Comparison of ENCODE assay signal across 1 cellular context in genomic region chr2:201780674-201781582, GRCh38.
TF ChIP-seq lines count a peak whose summit lies in the region.

TSS of gene ALS2 (minus strand) at chr2:201780933. CDS start at chr2:201768885, 12,048 bp downstream.

TF ChIP-seq in HEK293, 187 proteins besides CTCF, POLR2A, EP300 and RAD21 (continued from another document and continues in another):
- TF ChIP-seq, protein P1, sequence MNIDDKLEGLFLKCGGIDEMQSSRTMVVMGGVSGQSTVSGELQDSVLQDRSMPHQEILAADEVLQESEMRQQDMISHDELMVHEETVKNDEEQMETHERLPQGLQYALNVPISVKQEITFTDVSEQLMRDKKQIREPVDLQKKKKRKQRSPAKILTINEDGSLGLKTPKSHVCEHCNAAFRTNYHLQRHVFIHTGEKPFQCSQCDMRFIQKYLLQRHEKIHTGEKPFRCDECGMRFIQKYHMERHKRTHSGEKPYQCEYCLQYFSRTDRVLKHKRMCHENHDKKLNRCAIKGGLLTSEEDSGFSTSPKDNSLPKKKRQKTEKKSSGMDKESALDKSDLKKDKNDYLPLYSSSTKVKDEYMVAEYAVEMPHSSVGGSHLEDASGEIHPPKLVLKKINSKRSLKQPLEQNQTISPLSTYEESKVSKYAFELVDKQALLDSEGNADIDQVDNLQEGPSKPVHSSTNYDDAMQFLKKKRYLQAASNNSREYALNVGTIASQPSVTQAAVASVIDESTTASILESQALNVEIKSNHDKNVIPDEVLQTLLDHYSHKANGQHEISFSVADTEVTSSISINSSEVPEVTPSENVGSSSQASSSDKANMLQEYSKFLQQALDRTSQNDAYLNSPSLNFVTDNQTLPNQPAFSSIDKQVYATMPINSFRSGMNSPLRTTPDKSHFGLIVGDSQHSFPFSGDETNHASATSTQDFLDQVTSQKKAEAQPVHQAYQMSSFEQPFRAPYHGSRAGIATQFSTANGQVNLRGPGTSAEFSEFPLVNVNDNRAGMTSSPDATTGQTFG (tag by site-specific recombination; IDR thresholded peaks at IDR 0.05; ENCODE audit: borderline replicate concordance), result no peak
- no peak for TF ChIP-seq GLI4 (tag by site-specific recombination; IDR thresholded peaks at IDR 0.05)
- TF ChIP-seq MYNN (tag by site-specific recombination; IDR thresholded peaks at IDR 0.05; ENCODE audit: borderline replicate concordance), result no peak
- TF ChIP-seq, protein P2, sequence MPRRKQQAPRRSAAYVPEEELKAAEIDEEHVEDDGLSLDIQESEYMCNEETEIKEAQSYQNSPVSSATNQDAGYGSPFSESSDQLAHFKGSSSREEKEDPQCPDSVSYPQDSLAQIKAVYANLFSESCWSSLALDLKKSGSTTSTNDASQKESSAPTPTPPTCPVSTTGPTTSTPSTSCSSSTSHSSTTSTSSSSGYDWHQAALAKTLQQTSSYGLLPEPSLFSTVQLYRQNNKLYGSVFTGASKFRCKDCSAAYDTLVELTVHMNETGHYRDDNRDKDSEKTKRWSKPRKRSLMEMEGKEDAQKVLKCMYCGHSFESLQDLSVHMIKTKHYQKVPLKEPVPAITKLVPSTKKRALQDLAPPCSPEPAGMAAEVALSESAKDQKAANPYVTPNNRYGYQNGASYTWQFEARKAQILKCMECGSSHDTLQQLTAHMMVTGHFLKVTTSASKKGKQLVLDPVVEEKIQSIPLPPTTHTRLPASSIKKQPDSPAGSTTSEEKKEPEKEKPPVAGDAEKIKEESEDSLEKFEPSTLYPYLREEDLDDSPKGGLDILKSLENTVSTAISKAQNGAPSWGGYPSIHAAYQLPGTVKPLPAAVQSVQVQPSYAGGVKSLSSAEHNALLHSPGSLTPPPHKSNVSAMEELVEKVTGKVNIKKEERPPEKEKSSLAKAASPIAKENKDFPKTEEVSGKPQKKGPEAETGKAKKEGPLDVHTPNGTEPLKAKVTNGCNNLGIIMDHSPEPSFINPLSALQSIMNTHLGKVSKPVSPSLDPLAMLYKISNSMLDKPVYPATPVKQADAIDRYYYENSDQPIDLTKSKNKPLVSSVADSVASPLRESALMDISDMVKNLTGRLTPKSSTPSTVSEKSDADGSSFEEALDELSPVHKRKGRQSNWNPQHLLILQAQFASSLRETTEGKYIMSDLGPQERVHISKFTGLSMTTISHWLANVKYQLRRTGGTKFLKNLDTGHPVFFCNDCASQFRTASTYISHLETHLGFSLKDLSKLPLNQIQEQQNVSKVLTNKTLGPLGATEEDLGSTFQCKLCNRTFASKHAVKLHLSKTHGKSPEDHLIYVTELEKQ (tag by site-specific recombination; IDR thresholded peaks at IDR 0.05; ENCODE audit: borderline replicate concordance), result no peak
- TF ChIP-seq, protein P3, sequence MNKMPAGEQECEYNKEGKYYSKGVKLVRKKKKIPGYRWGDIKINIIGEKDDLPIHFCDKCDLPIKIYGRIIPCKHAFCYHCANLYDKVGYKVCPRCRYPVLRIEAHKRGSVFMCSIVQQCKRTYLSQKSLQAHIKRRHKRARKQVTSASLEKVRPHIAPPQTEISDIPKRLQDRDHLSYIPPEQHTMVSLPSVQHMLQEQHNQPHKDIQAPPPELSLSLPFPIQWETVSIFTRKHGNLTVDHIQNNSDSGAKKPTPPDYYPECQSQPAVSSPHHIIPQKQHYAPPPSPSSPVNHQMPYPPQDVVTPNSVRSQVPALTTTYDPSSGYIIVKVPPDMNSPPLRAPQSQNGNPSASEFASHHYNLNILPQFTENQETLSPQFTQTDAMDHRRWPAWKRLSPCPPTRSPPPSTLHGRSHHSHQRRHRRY (tag by site-specific recombination; IDR thresholded peaks at IDR 0.05), result no peak
- 0 out of 2 replicates have a peak, but pooled peaks have one; percentile 37 for TF ChIP-seq SCRT2 (tag by site-specific recombination; IDR thresholded peaks at IDR 0.05)
- no peak for TF ChIP-seq ZNF37A (tag by site-specific recombination; IDR thresholded peaks at IDR 0.05)
- TF ChIP-seq, protein P4, sequence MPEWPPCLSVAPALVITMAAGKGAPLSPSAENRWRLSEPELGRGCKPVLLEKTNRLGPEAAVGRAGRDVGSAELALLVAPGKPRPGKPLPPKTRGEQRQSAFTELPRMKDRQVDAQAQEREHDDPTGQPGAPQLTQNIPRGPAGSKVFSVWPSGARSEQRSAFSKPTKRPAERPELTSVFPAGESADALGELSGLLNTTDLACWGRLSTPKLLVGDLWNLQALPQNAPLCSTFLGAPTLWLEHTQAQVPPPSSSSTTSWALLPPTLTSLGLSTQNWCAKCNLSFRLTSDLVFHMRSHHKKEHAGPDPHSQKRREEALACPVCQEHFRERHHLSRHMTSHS (tag by site-specific recombination; IDR thresholded peaks at IDR 0.05), result no peak
- no peak for TF ChIP-seq PRDM6 (tag by site-specific recombination; IDR thresholded peaks at IDR 0.05)
- TF ChIP-seq HOXA7 (CRISPR knock-in tag; IDR thresholded peaks at IDR 0.05; ENCODE audit: borderline replicate concordance), result no peak
- no peak for TF ChIP-seq ZNF747 (tag by site-specific recombination; IDR thresholded peaks at IDR 0.05)
- TF ChIP-seq, protein P5, sequence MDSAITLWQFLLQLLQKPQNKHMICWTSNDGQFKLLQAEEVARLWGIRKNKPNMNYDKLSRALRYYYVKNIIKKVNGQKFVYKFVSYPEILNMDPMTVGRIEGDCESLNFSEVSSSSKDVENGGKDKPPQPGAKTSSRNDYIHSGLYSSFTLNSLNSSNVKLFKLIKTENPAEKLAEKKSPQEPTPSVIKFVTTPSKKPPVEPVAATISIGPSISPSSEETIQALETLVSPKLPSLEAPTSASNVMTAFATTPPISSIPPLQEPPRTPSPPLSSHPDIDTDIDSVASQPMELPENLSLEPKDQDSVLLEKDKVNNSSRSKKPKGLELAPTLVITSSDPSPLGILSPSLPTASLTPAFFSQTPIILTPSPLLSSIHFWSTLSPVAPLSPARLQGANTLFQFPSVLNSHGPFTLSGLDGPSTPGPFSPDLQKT (IDR thresholded peaks at IDR 0.05; ENCODE audit: borderline replicate concordance, low read depth, low read length), result no peak; the same call in 1 of the 2 replicates
- TF ChIP-seq ZNF707 (tag by site-specific recombination; IDR thresholded peaks at IDR 0.05), result no peak
- TF ChIP-seq MZF1 (tag by site-specific recombination; IDR thresholded peaks at IDR 0.05; ENCODE audit: borderline replicate concordance), result no peak
- no peak for TF ChIP-seq ZNF585B (tag by site-specific recombination; IDR thresholded peaks at IDR 0.05)
- no peak for TF ChIP-seq SALL2 (tag by site-specific recombination; IDR thresholded peaks at IDR 0.05; ENCODE audit: borderline replicate concordance)
- TF ChIP-seq AEBP2 (tag by site-specific recombination; IDR thresholded peaks at IDR 0.05; ENCODE audit: borderline replicate concordance), result no peak
- TF ChIP-seq YY1 (tag by site-specific recombination; IDR thresholded peaks at IDR 0.05), result 0 out of 2 replicates have a peak, but pooled peaks have one; percentile 40
- no peak; the same call in 1 of the 2 replicates for TF ChIP-seq ZNF843 (tag by site-specific recombination; IDR thresholded peaks at IDR 0.05)
- TF ChIP-seq ZNF623 (tag by site-specific recombination; IDR thresholded peaks at IDR 0.05), result no peak
- TF ChIP-seq ZNF785 (tag by site-specific recombination; IDR thresholded peaks at IDR 0.05), result no peak
- no peak for TF ChIP-seq ZBTB44 (tag by site-specific recombination; IDR thresholded peaks at IDR 0.05)
- TF ChIP-seq KLF16 (tag by site-specific recombination; IDR thresholded peaks at IDR 0.05), result no peak
- TF ChIP-seq ZNF174 (tag by site-specific recombination; IDR thresholded peaks at IDR 0.05), result no peak
- TF ChIP-seq ZNF221 (tag by site-specific recombination; IDR thresholded peaks at IDR 0.05; ENCODE audit: borderline replicate concordance), result no peak
- no peak; the same call in 1 of the 2 replicates for TF ChIP-seq ZNF324 (tag by site-specific recombination; IDR thresholded peaks at IDR 0.05)
- TF ChIP-seq ZBTB8A (tag by site-specific recombination; IDR thresholded peaks at IDR 0.05), result peak; percentile 65
- TF ChIP-seq ZFP69B (tag by site-specific recombination; IDR thresholded peaks at IDR 0.05), result peak; percentile 70; the same call in 1 of the 2 replicates
- no peak for TF ChIP-seq ZNF704 (tag by site-specific recombination; IDR thresholded peaks at IDR 0.05)
- TF ChIP-seq, protein P6, sequence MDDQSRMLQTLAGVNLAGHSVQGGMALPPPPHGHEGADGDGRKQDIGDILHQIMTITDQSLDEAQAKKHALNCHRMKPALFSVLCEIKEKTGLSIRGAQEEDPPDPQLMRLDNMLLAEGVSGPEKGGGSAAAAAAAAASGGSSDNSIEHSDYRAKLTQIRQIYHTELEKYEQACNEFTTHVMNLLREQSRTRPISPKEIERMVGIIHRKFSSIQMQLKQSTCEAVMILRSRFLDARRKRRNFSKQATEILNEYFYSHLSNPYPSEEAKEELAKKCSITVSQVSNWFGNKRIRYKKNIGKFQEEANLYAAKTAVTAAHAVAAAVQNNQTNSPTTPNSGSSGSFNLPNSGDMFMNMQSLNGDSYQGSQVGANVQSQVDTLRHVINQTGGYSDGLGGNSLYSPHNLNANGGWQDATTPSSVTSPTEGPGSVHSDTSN (CRISPR knock-in tag; IDR thresholded peaks at IDR 0.05), result no peak
- TF ChIP-seq ZNF311 (tag by site-specific recombination; IDR thresholded peaks at IDR 0.05; ENCODE audit: borderline replicate concordance), result no peak
- no peak for TF ChIP-seq ZNF155 (tag by site-specific recombination; IDR thresholded peaks at IDR 0.05)
- peak; percentile 90 for TF ChIP-seq GLIS2 (tag by site-specific recombination; IDR thresholded peaks at IDR 0.05)
- no peak for TF ChIP-seq ZBTB49 (tag by site-specific recombination; IDR thresholded peaks at IDR 0.05; ENCODE audit: low read depth)
- TF ChIP-seq SETDB1 (IDR thresholded peaks at IDR 0.05; ENCODE audit: insufficient read length, low read length), result no peak
- no peak for TF ChIP-seq ZNF138 (tag by site-specific recombination; IDR thresholded peaks at IDR 0.05; ENCODE audit: borderline replicate concordance)
- TF ChIP-seq ZNF366 (tag by site-specific recombination; conservative IDR thresholded peaks at IDR 0.05), result no peak
